Comparison of ENCODE assay signal across 26 cellular contexts in genomic region chr12:104340177-104340576, GRCh38. TPM values are rescaled to one million over a fixed set of nuclear protein-coding genes. Genes with fewer than 3 reads are reported as not detected.
DNase-seq lines count a peak whose midpoint lies in the region; ATAC-seq, FAIRE-seq and TF ChIP-seq lines count a peak whose summit lies in the region.
"Had no signal": no experiment of that assay in that cellular context is flagged by ENCODE, and none has a peak within 500 bp of the region (broad histone marks: within the 10 kb centered on the region; RNA-seq: fewer than 3 reads in every experiment).

No MANE protein-coding gene starts in this region.

- H4K20me1 ChIP-seq in SK-N-SH (ENCODE audit: insufficient read depth): peaks cover 5% of the 10 kb centered on the region

- no peak overlapping the region for H2AFZ ChIP-seq in SK-N-SH (ENCODE audit: low read depth)

- FAIRE-seq in small intestine (lab: Jason Lieb, UNC): no peak
- FAIRE-seq: colon, endometrium had no signal

- TF ChIP-seq POLR2A in gastroesophageal sphincter (IDR thresholded peaks at IDR 0.05): no peak
- TF ChIP-seq POLR2A in testis (IDR thresholded peaks at IDR 0.05): no peak

- CTCF ChIA-PET in SK-N-SH (lab: Yijun Ruan, JAX): interaction anchor here (1.5 kb wide), 1 partner anchor 41 kb away, joined by 5 read pairs; no protein-coding TSS in a partner anchor

- no peaks in the 10 kb centered on the region for H3F3A ChIP-seq in SK-N-SH (replicated peaks; ENCODE audit: insufficient read depth)

- H3K27me3 ChIP-seq in SK-N-SH (ENCODE audit: insufficient read depth): no peaks in the 10 kb centered on the region
- no peaks in the 10 kb centered on the region for H3K27me3 ChIP-seq in gastroesophageal sphincter
- no peaks in the 10 kb centered on the region for H3K27me3 ChIP-seq in testis
- H3K27me3 ChIP-seq in small intestine (ENCODE audit: control insufficient read depth in 2 of 2, insufficient read depth in 2 of 2, low read length in 2 of 2): no peaks in the 10 kb centered on the region
- H3K27me3 ChIP-seq: body of pancreas, upper lobe of left lung had no signal

- H3K27ac ChIP-seq in SK-N-SH (ENCODE audit: low read depth in 2 of 2, low read length in 1 of 2) (peak overlapping the region in 1 of 2 experiments; percentile 12; a peak in 1 of 4 replicates), gastroesophageal sphincter (peak overlapping the region; percentile 33 to 66 (median 40)), testis (peak overlapping the region; percentile 3 to 16), small intestine (ENCODE audit: low read depth in 1 of 2, low read length in 1 of 2) (no peak overlapping the region)
- H3K27ac ChIP-seq: 22Rv1, body of pancreas, RWPE1, upper lobe of left lung had no signal

- DNase-seq in SK-N-SH (no peak), astrocyte of the spinal cord (ENCODE audit: low read depth, low spot score) (peak; percentile 58), testis (peak; percentile 41), small intestine (no peak), D341Med (ENCODE audit: low spot score) (no peak)
- DNase-seq: activated CD4-positive, CD25-positive, alpha-beta regulatory T cell; body of pancreas; COR-L47; HCEC 1CT; NCI-H1092; NCI-H1930; NCI-H446 treated with DMSO at 0.1 percent for 48 hours; NK-92 treated with Interleukin-12 subunit alpha and Interleukin-12 subunit beta, amount 100 ng/mL, for 24 hours; stimulated activated CD4-positive, alpha-beta T cell treated with anti-CD3 and anti-CD28 coated beads, Interleukin-2, amount 100 ng/mL, for 48 hours; stimulated activated naive CD8-positive, alpha-beta T cell treated with anti-CD3 and anti-CD28 coated beads, Interleukin-15, Interleukin-2, amounts not matched to agents 100 U/mL and 50 U/mL, for 24 hours; T1000; upper lobe of left lung had no signal

- in situ Hi-C loops in astrocyte of the spinal cord (cut with HindIII; ENCODE audit: low sequenced_read_pairs): no loop called here

- H3K4me3 ChIP-seq in SK-N-SH (ENCODE audit: low read depth in 2 of 2, low read length in 1 of 2): no peak overlapping the region
- H3K4me3 ChIP-seq in astrocyte of the spinal cord (ENCODE audit: low read depth, low read length): no peak overlapping the region
- H3K4me3 ChIP-seq in gastroesophageal sphincter: no peak overlapping the region
- no peak overlapping the region for H3K4me3 ChIP-seq in testis
- no peak overlapping the region for H3K4me3 ChIP-seq in small intestine (ENCODE audit: low read depth in 1 of 2, low read length in 2 of 2)
- H3K4me3 ChIP-seq: body of pancreas, smooth muscle cell, upper lobe of left lung had no signal

- 92% methylated on average over 1 of the region's 1 CpG for WGBS in SK-N-SH (ENCODE audit: low lambda C conversion rate)
- 8 to 10% methylated on average over 1 of the region's 1 CpG for WGBS in gastroesophageal sphincter (ENCODE audit: low coverage in 1 of 2), 2 donors
- 51 to 64% methylated on average over 1 of the region's 1 CpG for WGBS in testis, 2 donors
- 81 to 93% (median 92%) methylated on average over 1 of the region's 1 CpG for WGBS in small intestine, 3 donors

- no peaks in the 10 kb centered on the region for H3K9me3 ChIP-seq in SK-N-SH
- H3K9me3 ChIP-seq in gastroesophageal sphincter: no peaks in the 10 kb centered on the region
- H3K9me3 ChIP-seq in testis: no peaks in the 10 kb centered on the region
- no peaks in the 10 kb centered on the region for H3K9me3 ChIP-seq in small intestine (ENCODE audit: control insufficient read depth, low read depth)
- H3K9me3 ChIP-seq: body of pancreas, upper lobe of left lung had no signal

- H3K4me2 ChIP-seq in SK-N-SH: no peak overlapping the region
- H3K4me2 ChIP-seq: smooth muscle cell had no signal

- H3K36me3 ChIP-seq in SK-N-SH (replicated peaks in 1 of 2; ENCODE audit: control insufficient read depth in 1 of 2, insufficient read depth in 2 of 2, low read length in 1 of 2) (peaks cover 74 to 81% of the 10 kb centered on the region in 2 experiments), gastroesophageal sphincter (peaks cover 11 to 98% of the 10 kb centered on the region in 2 donors), testis (ENCODE audit: low read depth, missing control alignments) (no peaks in the 10 kb centered on the region), small intestine (ENCODE audit: control insufficient read depth in 2 of 2, insufficient read depth in 2 of 2, low read length in 2 of 2) (peaks cover 12 to 18% of the 10 kb centered on the region in 2 donors)

- no peak for ATAC-seq in SK-N-SH treated with all-trans-retinoic acid at 6 μM for 48 hours
- no peak for ATAC-seq in gastroesophageal sphincter
- ATAC-seq in GM18511 (IDR thresholded peaks at IDR 0.05; ENCODE audit: unreplicated experiment): no peak
- ATAC-seq: body of pancreas; natural killer cell treated with Interleukin-12 subunit alpha and Interleukin-12 subunit beta and Interleukin-15 and Interleukin-18, amount 100 ng/mL, for 72 hours; stimulated activated naive CD8-positive, alpha-beta T cell treated with anti-CD3 and anti-CD28 coated beads, Interleukin-15, Interleukin-2, amounts not matched to agents 100 U/mL and 50 U/mL, for 24 hours had no signal

- no peak for TF ChIP-seq RAD21 in SK-N-SH (IDR thresholded peaks at IDR 0.05; ENCODE audit: low read length)

- TF ChIP-seq EP300 in SK-N-SH (IDR thresholded peaks at IDR 0.05; ENCODE audit: borderline replicate concordance in 1 of 2, low read depth in 1 of 2, low read length in 1 of 2) (no peak), gastroesophageal sphincter (IDR thresholded peaks at IDR 0.05) (no peak)

- peaks cover 17% of the 10 kb centered on the region for H3K79me2 ChIP-seq in SK-N-SH (ENCODE audit: insufficient read depth)

- TF ChIP-seq CTCF in SK-N-SH (IDR thresholded peaks at IDR 0.05) (no peak), astrocyte of the spinal cord (IDR thresholded peaks at IDR 0.05; ENCODE audit: low read depth, low read length) (no peak), gastroesophageal sphincter (IDR thresholded peaks at IDR 0.05) (no peak), testis (IDR thresholded peaks at IDR 0.05) (no peak)

- intact Hi-C loops in testis (cut with DNase I; ENCODE audit: low total_unique reads): no loop called here

- H3K9me2 ChIP-seq in SK-N-SH: no peaks in the 10 kb centered on the region

- no peak overlapping the region for H3K9ac ChIP-seq in SK-N-SH

- POLR2A ChIA-PET in SK-N-SH (lab: Yijun Ruan, JAX): no interaction called here

- H3K4me1 ChIP-seq in SK-N-SH (ENCODE audit: control insufficient read depth in 1 of 2, insufficient read depth in 2 of 2, low read depth in 1 of 2, low read length in 1 of 2): peaks cover 0 to 6% of the 10 kb centered on the region in 2 experiments; a peak in 1 of 4 replicates
- H3K4me1 ChIP-seq in gastroesophageal sphincter: peaks cover 7 to 49% (median 17%) of the 10 kb centered on the region in 3 donors
- peaks cover 26% of the 10 kb centered on the region for H3K4me1 ChIP-seq in testis
- no peaks in the 10 kb centered on the region for H3K4me1 ChIP-seq in small intestine (ENCODE audit: control insufficient read depth in 2 of 2, insufficient read depth in 1 of 2, low read depth in 1 of 2, low read length in 1 of 2)
- H3K4me1 ChIP-seq: body of pancreas, upper lobe of left lung had no signal

TF ChIP-seq in SK-N-SH treated with all-trans-retinoic acid at 6 μM for 48 hours, 23 proteins besides CTCF, POLR2A, EP300 and RAD21 (continues in another document):
- no peak for TF ChIP-seq TCF4 (CRISPR knock-in tag; IDR thresholded peaks at IDR 0.05; ENCODE audit: borderline replicate concordance)
- TF ChIP-seq POU6F1 (CRISPR knock-in tag; IDR thresholded peaks at IDR 0.05; ENCODE audit: borderline replicate concordance, low read depth): no peak
- TF ChIP-seq ZFP3 (CRISPR knock-in tag; IDR thresholded peaks at IDR 0.05): no peak

TF ChIP-seq in SK-N-SH, 30 proteins besides CTCF, POLR2A, EP300 and RAD21:
- TF ChIP-seq IRF3 (IDR thresholded peaks at IDR 0.05; ENCODE audit: low read depth, low read length): no peak
- TF ChIP-seq CHD2 (IDR thresholded peaks at IDR 0.05; ENCODE audit: low read length, partially characterized antibody): no peak
- TF ChIP-seq TAF1 (IDR thresholded peaks at IDR 0.05; ENCODE audit: borderline replicate concordance, low read depth, low read length): no peak

RNA-seq across cellular contexts. Expression of gene EID3, which starts 36.6 kb away (rescaled TPM):
- polyA plus RNA-seq in SK-N-SH (2012; rRNA removed) (0.75 and 0.92 TPM in 2 replicates), testis (ENCODE audit: insufficient read depth, low read depth, low replicate concordance) (139 TPM), small intestine (1 to 10 TPM in 1 of 3 donors, under 1 TPM in 2; 0.54 to 1.1 (median 0.67) TPM)
- polyA plus RNA-seq in SK-N-SH (2012; cell fraction: cytosol; rRNA removed): 0.33 and 0.43 TPM in 2 replicates
- 3.8 and 4.5 TPM in 2 replicates for polyA plus RNA-seq in SK-N-SH (2012; cell fraction: nucleus; rRNA removed)
- total RNA-seq in gastroesophageal sphincter (10 to 100 TPM in 3 of 4 donors, 1 to 10 TPM in 1; 6.2 to 24.9 (median 15.0) TPM), testis (10 to 100 TPM; 59.3 to 63.0 TPM)

Comparison
In these comparisons a context has a peak if more than half of its experiments do, and no peak if none do; other contexts are left out.
1. DNase-seq: peak in astrocyte of the spinal cord (single experiment) and testis (single experiment); none in SK-N-SH (single experiment), small intestine (single experiment) and D341Med (single experiment).
2. H3K27ac ChIP-seq: peak in gastroesophageal sphincter (4 of 4) and testis (2 of 2); none in small intestine (0 of 2).
3. RNA of gene EID3, which starts 36.6 kb away (polyA plus RNA-seq): 139 TPM in testis (single experiment); 0.33 to 4.5 TPM in SK-N-SH and 0.54 to 1.1 TPM in small intestine; every median in the first group is over 10 times any median in the second.